Comparison of ENCODE assay signal across 12 cellular contexts in genomic region chr17:2253768-2254406, GRCh38. TPM values are rescaled to one million over a fixed set of nuclear protein-coding genes. Genes with fewer than 3 reads are reported as not detected.
DNase-seq lines count a peak whose midpoint lies in the region; ATAC-seq and TF ChIP-seq lines count a peak whose summit lies in the region.
"Had no signal": no experiment of that assay in that cellular context is flagged by ENCODE, and none has a peak within 500 bp of the region (broad histone marks: within the 10 kb centered on the region; RNA-seq: fewer than 3 reads in every experiment).

No MANE protein-coding gene starts in this region.

- TF ChIP-seq CTCF in GM12865 (IDR thresholded peaks at IDR 0.05; ENCODE audit: insufficient read depth, low read depth, low read length, missing control alignments): no peak
- no peak for TF ChIP-seq CTCF in colonic mucosa (IDR thresholded peaks at IDR 0.05)

- H3K4me3 Mint-ChIP-seq in activated naive CD8-positive, alpha-beta T cell treated with anti-CD3 and anti-CD28 coated beads for 36 hours: peak overlapping the region; percentile 24
- H3K4me3 Mint-ChIP-seq: H9 had no signal

- no peaks in the 10 kb centered on the region for H3K9me3 ChIP-seq in colonic mucosa

- H3K27me3 ChIP-seq in colonic mucosa: no peaks in the 10 kb centered on the region

- peaks cover 72% of the 10 kb centered on the region for H3K4me1 Mint-ChIP-seq in activated naive CD8-positive, alpha-beta T cell treated with anti-CD3 and anti-CD28 coated beads for 36 hours

- H3K4me3 ChIP-seq in GM12865 (ENCODE audit: low read depth, low read length) (peak overlapping the region; percentile 7), colonic mucosa (no peak overlapping the region)

- H3K36me3 ChIP-seq in colonic mucosa: no peaks in the 10 kb centered on the region

- H3K4me1 ChIP-seq in colonic mucosa: no peaks in the 10 kb centered on the region

- DNase-seq in GM12865 (ENCODE audit: low read depth) (peak; percentile 90), colonic mucosa (no peak), DMS114 treated with DMSO at 0.1 percent for 48 hours (lab: John Stamatoyannopoulos, UW; ENCODE audit: unreplicated experiment) (no peak), hepatic stellate cell (ENCODE audit: low spot score) (no peak)
- DNase-seq in activated naive CD8-positive, alpha-beta T cell treated with anti-CD3 and anti-CD28 coated beads for 36 hours: peak; percentile 44
- DNase-seq: erythroblast, H9, NCI-H1105, Right ventricle myocardium superior had no signal

- peak; percentile 66 for ATAC-seq in GM19438 (IDR thresholded peaks at IDR 0.05; ENCODE audit: low read depth, unreplicated experiment)
- peak; percentile 73 for ATAC-seq in HG03159 (IDR thresholded peaks at IDR 0.05; ENCODE audit: unreplicated experiment)
- ATAC-seq in HG03460 (IDR thresholded peaks at IDR 0.05; ENCODE audit: unreplicated experiment): no peak

- no peak overlapping the region for H3K27ac ChIP-seq in colonic mucosa

- peaks cover 9% of the 10 kb centered on the region for H3K9me3 Mint-ChIP-seq in activated naive CD8-positive, alpha-beta T cell treated with anti-CD3 and anti-CD28 coated beads for 36 hours

- intact Hi-C loops in colonic mucosa (cut with DNase I): no loop called here

- no peaks in the 10 kb centered on the region for H3K27me3 Mint-ChIP-seq in activated naive CD8-positive, alpha-beta T cell treated with anti-CD3 and anti-CD28 coated beads for 36 hours

- H3K36me3 Mint-ChIP-seq in activated naive CD8-positive, alpha-beta T cell treated with anti-CD3 and anti-CD28 coated beads for 36 hours: peaks cover 75% of the 10 kb centered on the region

- H3K9ac ChIP-seq in colonic mucosa (ENCODE audit: low read depth in 2 of 2, low read length in 2 of 2): no peak overlapping the region

- peak overlapping the region; percentile 94 for H3K27ac Mint-ChIP-seq in activated naive CD8-positive, alpha-beta T cell treated with anti-CD3 and anti-CD28 coated beads for 36 hours
- H3K27ac Mint-ChIP-seq: H9 had no signal

RNA-seq across cellular contexts. Expression of gene SMG6, which starts 49.7 kb away (rescaled TPM):
- total RNA-seq in activated naive CD8-positive, alpha-beta T cell treated with anti-CD3 and anti-CD28 coated beads for 36 hours: 10 to 100 TPM; 48.7 to 51.8 TPM
- total RNA-seq in colonic mucosa: 10 to 100 TPM; 18.3 to 23.6 TPM

RNA-seq across cellular contexts. Expression of gene SRR, which starts 49.9 kb away (rescaled TPM):
- 10 to 100 TPM; 10.9 to 13.1 TPM for total RNA-seq in activated naive CD8-positive, alpha-beta T cell treated with anti-CD3 and anti-CD28 coated beads for 36 hours
- total RNA-seq in colonic mucosa: 10 to 100 TPM in 1 of 2 donors, 1 to 10 TPM in 1; 9.0 to 11.0 TPM

Comparison
In these comparisons a context has a peak if more than half of its experiments do, and no peak if none do; other contexts are left out.
1. DNase-seq: peak in GM12865 (single experiment) and activated naive CD8-positive, alpha-beta T cell treated with anti-CD3 and anti-CD28 coated beads for 36 hours (single experiment); none in colonic mucosa (single experiment), DMS114 treated with DMSO at 0.1 percent for 48 hours (single experiment) and hepatic stellate cell (single experiment).